Comparison of ENCODE assay signal across 17 cellular contexts in the genomic region with DNA sequence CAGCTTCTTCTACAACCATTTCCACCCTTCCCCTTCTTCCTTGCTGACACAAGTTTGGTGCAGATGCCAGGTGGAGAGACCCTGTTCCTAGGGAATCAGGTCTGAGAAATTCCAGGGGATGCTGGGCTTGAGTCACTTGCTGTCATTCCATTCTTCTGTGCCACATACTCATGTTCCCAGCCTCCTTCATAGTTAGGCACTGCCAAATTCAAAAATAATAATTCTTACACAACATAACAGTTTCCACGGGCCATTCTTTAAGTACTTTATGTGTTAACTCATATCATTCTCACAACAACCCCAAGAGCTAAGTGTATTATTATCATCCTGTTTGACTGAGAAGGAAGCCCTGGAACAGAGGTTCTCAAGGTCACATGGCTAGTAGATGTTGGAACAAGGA. TPM values are rescaled to one million over a fixed set of nuclear protein-coding genes. Genes with fewer than 3 reads are reported as not detected.
DNase-seq lines count a peak whose midpoint lies in the region; ATAC-seq and TF ChIP-seq lines count a peak whose summit lies in the region.
"Had no signal": no experiment of that assay in that cellular context is flagged by ENCODE, and none has a peak within 500 bp of the region (broad histone marks: within the 10 kb centered on the region; RNA-seq: fewer than 3 reads in every experiment).

No MANE protein-coding gene starts in this region.

- WGBS in IMR-90 (ENCODE audit: extremely low coverage in 2 of 2, insufficient read length in 1 of 2), 2 experiments = no CpG with 5 or more reads among the region's 1 CpG
- WGBS in thyroid gland, 2 donors = 83 to 90% methylated on average over 1 of the region's 1 CpG

- no peak overlapping the region for H3K27ac ChIP-seq in IMR-90 (ENCODE audit: insufficient read depth, low read length)
- H3K27ac ChIP-seq in thyroid gland = peak overlapping the region in 2 of 3 donors; percentile 33 to 56
- H3K27ac ChIP-seq: A549; BLaER1 treated with 17β-estradiol and CSF1 and Interleukin-3, amounts not matched to agents 10 nM and 100 nM had no signal

- no peaks in the 10 kb centered on the region for H3K9me3 ChIP-seq in IMR-90 (ENCODE audit: control insufficient read depth, insufficient read depth, low read length)
- H3K9me3 ChIP-seq in thyroid gland = no peaks in the 10 kb centered on the region
- H3K9me3 ChIP-seq: A549; BLaER1 treated with 17β-estradiol and CSF1 and Interleukin-3, amounts not matched to agents 10 nM and 100 nM had no signal

- POLR2A ChIA-PET in IMR-90 (lab: Charles Lee; ENCODE audit: unreplicated experiment) = no interaction called here

- H4K91ac ChIP-seq in IMR-90 (ENCODE audit: insufficient read depth, low read depth, low read length) = no peak overlapping the region

- no peak overlapping the region for H3K4me2 ChIP-seq in IMR-90 (ENCODE audit: low read depth, low read length)
- H3K4me2 ChIP-seq: A549; BLaER1 treated with 17β-estradiol and CSF1 and Interleukin-3, amounts not matched to agents 10 nM and 100 nM; GM23338 had no signal

- H3K9ac ChIP-seq in IMR-90 (ENCODE audit: low read depth, low read length) = no peak overlapping the region
- H3K9ac ChIP-seq: BLaER1 treated with 17β-estradiol and CSF1 and Interleukin-3, amounts not matched to agents 10 nM and 100 nM had no signal

- no peak overlapping the region for H3K4ac ChIP-seq in IMR-90 (ENCODE audit: low read depth, low read length)

- no peak overlapping the region for H2BK15ac ChIP-seq in IMR-90 (ENCODE audit: low read depth, low read length)

- H2AFZ ChIP-seq in IMR-90 (replicated peaks; ENCODE audit: low read length, poor library complexity) = no peak overlapping the region
- H2AFZ ChIP-seq: GM23338 had no signal

- CTCF ChIA-PET in IMR-90 (lab: Yijun Ruan, JAX) = interaction anchor here (0.5 to 0.6 kb wide), 2 partner anchors 14 to 228 kb away, joined by 3 read pairs; no protein-coding TSS in a partner anchor

- no peak overlapping the region for H3K56ac ChIP-seq in IMR-90 (ENCODE audit: extremely low read depth, insufficient read depth, low read length)

- H3K36me3 ChIP-seq in IMR-90 (ENCODE audit: control insufficient read depth, insufficient read depth, low read length) (no peaks in the 10 kb centered on the region), thyroid gland (no peaks in the 10 kb centered on the region)
- H3K36me3 ChIP-seq: BLaER1 treated with 17β-estradiol and CSF1 and Interleukin-3, amounts not matched to agents 10 nM and 100 nM had no signal

- no peaks in the 10 kb centered on the region for H3K79me1 ChIP-seq in IMR-90 (ENCODE audit: low read depth in 1 of 2, low read length in 2 of 2)

- no peak overlapping the region for H2BK120ac ChIP-seq in IMR-90 (ENCODE audit: low read depth, low read length)

- ATAC-seq in IMR-90 (ENCODE audit: low read depth) (no peak), HG03521 (IDR thresholded peaks at IDR 0.05; ENCODE audit: unreplicated experiment) (no peak), GM21723 (IDR thresholded peaks at IDR 0.05; ENCODE audit: unreplicated experiment) (no peak)
- ATAC-seq: A549, GM23338 had no signal

- TF ChIP-seq POLR2A in IMR-90 (IDR thresholded peaks at IDR 0.05; ENCODE audit: low read depth, low read length) = no peak
- TF ChIP-seq POLR2A in thyroid gland (IDR thresholded peaks at IDR 0.05) = no peak

- H2BK5ac ChIP-seq in IMR-90 (ENCODE audit: low read depth, low read length, poor library complexity, severe bottlenecking) = no peak overlapping the region

- no peak overlapping the region for H2AK9ac ChIP-seq in IMR-90 (replicated peaks; ENCODE audit: low read depth, low read length, poor library complexity)

- no peak for TF ChIP-seq RAD21 in IMR-90 (IDR thresholded peaks at IDR 0.05; ENCODE audit: low read length)

- in situ Hi-C loops in IMR-90 (cut with MboI; ENCODE audit: low sequenced_read_pairs) = no loop called here

- no peak overlapping the region for H4K8ac ChIP-seq in IMR-90 (ENCODE audit: low read depth in 2 of 2, low read length in 2 of 2)

- peak overlapping the region; percentile 43; the same call in 1 of the 2 replicates for H3K14ac ChIP-seq in IMR-90 (replicated peaks; ENCODE audit: low read depth, low read length)

- 0 out of 2 replicates have a peak, but pooled peaks cover 3% of the 10 kb centered on the region for H3K9me1 ChIP-seq in IMR-90 (ENCODE audit: insufficient read depth, low read length)

- no peak for TF ChIP-seq CTCF in IMR-90 (conservative IDR thresholded peaks at IDR 0.05; ENCODE audit: low read depth, low read length)
- TF ChIP-seq CTCF in fibroblast of mammary gland (conservative IDR thresholded peaks at IDR 0.05; ENCODE audit: control insufficient read depth, insufficient read depth, low read depth, low read length) = no peak
- TF ChIP-seq CTCF in thyroid gland (IDR thresholded peaks at IDR 0.05) = no peak

- H3K27me3 ChIP-seq in IMR-90 (ENCODE audit: control insufficient read depth, insufficient read depth, low read length) (no peaks in the 10 kb centered on the region), thyroid gland (no peaks in the 10 kb centered on the region)
- H3K27me3 ChIP-seq: BLaER1 treated with 17β-estradiol and CSF1 and Interleukin-3, amounts not matched to agents 10 nM and 100 nM had no signal

- no peak overlapping the region; the same call in 1 of the 2 replicates for H3K23ac ChIP-seq in IMR-90 (ENCODE audit: low read depth, low read length)

- DNase-seq in ELR (ENCODE audit: low read depth) (peak; percentile 36), IMR-90 (peak; percentile 43), fibroblast of mammary gland (ENCODE audit: low read depth) (peak; percentile 20), thyroid gland (no peak), retina (no peak), T1000 (lab: John Stamatoyannopoulos, UW) (no peak)
- DNase-seq: Calu3; CD4-positive, CD25-positive, alpha-beta regulatory T cell; DMS79; GF-D8; H9; KG1 had no signal

- H2AK5ac ChIP-seq in IMR-90 (ENCODE audit: low read depth, low read length) = peak overlapping the region; percentile 27; the same call in 1 of the 2 replicates

- no peak overlapping the region for H3K18ac ChIP-seq in IMR-90 (ENCODE audit: low read depth, low read length)

- H3K4me3 ChIP-seq in IMR-90 (ENCODE audit: insufficient read depth, low read depth, low read length) (no peak overlapping the region), fibroblast of mammary gland (ENCODE audit: control insufficient read depth, low read depth, low read length) (no peak overlapping the region), thyroid gland (replicated peaks in 1 of 3) (no peak overlapping the region)
- H3K4me3 ChIP-seq: A549; BLaER1 treated with 17β-estradiol and CSF1 and Interleukin-3, amounts not matched to agents 10 nM and 100 nM; GM23338 had no signal

- H3K4me1 ChIP-seq in IMR-90 (ENCODE audit: control insufficient read depth, insufficient read depth, low read length) (peaks cover 2% of the 10 kb centered on the region; the same call in 1 of the 2 replicates), thyroid gland (peaks cover 11 to 20% of the 10 kb centered on the region in 2 donors)
- H3K4me1 ChIP-seq: A549 had no signal

- H4K5ac ChIP-seq in IMR-90 (ENCODE audit: low read depth, low read length) = no peak overlapping the region

- dilution Hi-C loops in IMR-90 (cut with HindIII; ENCODE audit: low sequenced_read_pairs, unreplicated experiment) = no loop called here

- BruUV-seq in IMR-90 (replicated peaks; lab: Mats Ljungman, UMichigan) = no TSS peak

- H2BK20ac ChIP-seq in IMR-90 (ENCODE audit: low read depth, low read length) = no peak overlapping the region

- intact Hi-C loops in IMR-90 (cut with micrococcal nuclease) = loop anchor here (10.0 kb wide), 1 partner anchor 647 kb away; the partner anchor contains the start of gene URAD
- intact Hi-C loops in thyroid gland (cut with DNase I) = loop anchor here (10.0 kb wide), 1 partner anchor 307 kb away; no protein-coding TSS in a partner anchor

- no peaks in the 10 kb centered on the region for H4K20me1 ChIP-seq in IMR-90 (ENCODE audit: insufficient read depth, low read length)
- H4K20me1 ChIP-seq: BLaER1 treated with 17β-estradiol and CSF1 and Interleukin-3, amounts not matched to agents 10 nM and 100 nM had no signal

TF ChIP-seq in IMR-90, 13 proteins besides CTCF, POLR2A, EP300 and RAD21 (continues in another document):
- TF ChIP-seq, protein P1, sequence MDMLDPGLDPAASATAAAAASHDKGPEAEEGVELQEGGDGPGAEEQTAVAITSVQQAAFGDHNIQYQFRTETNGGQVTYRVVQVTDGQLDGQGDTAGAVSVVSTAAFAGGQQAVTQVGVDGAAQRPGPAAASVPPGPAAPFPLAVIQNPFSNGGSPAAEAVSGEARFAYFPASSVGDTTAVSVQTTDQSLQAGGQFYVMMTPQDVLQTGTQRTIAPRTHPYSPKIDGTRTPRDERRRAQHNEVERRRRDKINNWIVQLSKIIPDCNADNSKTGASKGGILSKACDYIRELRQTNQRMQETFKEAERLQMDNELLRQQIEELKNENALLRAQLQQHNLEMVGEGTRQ (IDR thresholded peaks at IDR 0.05; ENCODE audit: low read depth, low read length) = no peak
- no peak for TF ChIP-seq MAFK (IDR thresholded peaks at IDR 0.05; ENCODE audit: low read depth, low read length)
- no peak for TF ChIP-seq MAZ (IDR thresholded peaks at IDR 0.05; ENCODE audit: borderline replicate concordance, low read depth, low read length)
- no peak for TF ChIP-seq FOS (IDR thresholded peaks at IDR 0.05; ENCODE audit: low read depth, low read length)
- TF ChIP-seq RCOR1 (IDR thresholded peaks at IDR 0.05; ENCODE audit: insufficient replicate concordance, low read length) = no peak
- TF ChIP-seq CEBPB (IDR thresholded peaks at IDR 0.05; ENCODE audit: low read depth, low read length) = no peak
- no peak for TF ChIP-seq RFX5 (IDR thresholded peaks at IDR 0.05; ENCODE audit: low read depth, low read length)
- no peak for TF ChIP-seq MXI1 (IDR thresholded peaks at IDR 0.05; ENCODE audit: borderline replicate concordance, low read depth, low read length)
- TF ChIP-seq ELK1 (IDR thresholded peaks at IDR 0.05; ENCODE audit: borderline replicate concordance, low read depth, low read length) = no peak
- no peak for TF ChIP-seq SMC3 (IDR thresholded peaks at IDR 0.05; ENCODE audit: low read depth, low read length)
- TF ChIP-seq BHLHE40 (IDR thresholded peaks at IDR 0.05; ENCODE audit: low read depth, low read length) = no peak

RNA-seq across cellular contexts. Expression of gene POMP, which starts 27.1 kb away (rescaled TPM):
- 60.2 and 117 TPM in 2 replicates for total RNA-seq in IMR-90 (2012; rRNA removed)
- polyA plus RNA-seq in IMR-90 (2012; rRNA removed) = 54.0 and 68.4 TPM in 2 replicates
- polyA plus RNA-seq in IMR-90 (2012; cell fraction: cytosol; rRNA removed) = 8.4 and 14.3 TPM in 2 replicates
- polyA plus RNA-seq in IMR-90 (2012; cell fraction: nucleus; rRNA removed; ENCODE audit: low replicate concordance) = 1.6 and 18.6 TPM in 2 replicates
- 10 to 100 TPM; 23.3 to 70.0 (median 45.4) TPM for total RNA-seq in thyroid gland

Comparison
In these comparisons a context has a peak if more than half of its experiments do, and no peak if none do; other contexts are left out.
1. DNase-seq: peak in ELR (single experiment), IMR-90 (single experiment) and fibroblast of mammary gland (single experiment); none in thyroid gland (0 of 2), retina (single experiment) and T1000 (single experiment).